In the genomic region with DNA sequence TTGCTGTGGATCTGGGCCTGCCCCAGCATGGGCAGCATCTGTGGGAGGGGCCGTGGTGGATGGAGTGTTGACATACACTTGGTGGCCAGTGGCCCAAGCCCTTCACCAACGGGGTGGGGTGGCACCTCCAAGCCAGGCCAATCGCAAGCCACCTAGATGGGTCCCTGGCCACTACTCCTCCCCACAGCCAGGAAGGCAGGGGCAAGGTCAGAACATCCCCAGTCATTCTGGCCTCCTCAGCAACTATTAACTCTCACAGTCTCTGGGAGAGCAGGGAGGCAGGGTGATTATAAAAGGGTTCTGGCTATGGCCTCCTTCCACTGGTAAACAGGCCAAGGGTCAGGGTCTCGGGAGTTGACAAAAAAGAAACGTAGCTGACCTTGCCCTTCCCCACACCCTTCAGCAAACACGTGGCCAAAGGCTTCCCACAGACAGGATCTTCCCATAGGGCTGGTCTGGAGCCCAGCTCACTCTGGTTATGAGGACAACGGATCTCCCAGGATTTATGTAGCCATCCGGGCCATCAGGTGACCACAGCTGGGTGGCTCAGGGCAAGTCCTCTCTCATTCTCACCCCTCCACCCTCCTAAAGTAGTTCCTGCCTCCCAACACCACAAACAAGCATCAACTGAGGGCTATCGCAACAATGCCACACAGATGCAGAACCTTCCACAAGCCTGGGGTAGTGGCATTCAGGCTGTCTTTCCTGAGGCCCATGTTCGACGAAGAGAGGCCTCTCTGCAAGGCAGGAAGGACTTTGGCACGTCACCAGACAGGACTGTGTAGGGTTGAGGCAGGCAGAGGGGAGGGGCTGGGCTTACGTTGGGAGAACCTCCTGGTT, we compare ENCODE assay signal across 24 cellular contexts. TPM values are rescaled to one million over a fixed set of nuclear protein-coding genes. Genes with fewer than 3 reads are reported as not detected.
DNase-seq lines count a peak whose midpoint lies in the region; ATAC-seq, FAIRE-seq and TF ChIP-seq lines count a peak whose summit lies in the region.
"Had no signal": no experiment of that assay in that cellular context is flagged by ENCODE, and none has a peak within 500 bp of the region (broad histone marks: within the 10 kb centered on the region; RNA-seq: fewer than 3 reads in every experiment).

No MANE protein-coding gene starts in this region.

- DNase-seq in Right ventricle myocardium inferior (ENCODE audit: missing footprints) (peak; percentile 35), Right ventricle myocardium superior (no peak), kidney (peak; percentile 59), ovary (peak in 4 of 5 donors; percentile 53 to 67 (median 57)), UCSD-AML1 (lab: John Stamatoyannopoulos, UW; ENCODE audit: unreplicated experiment) (no peak), head of caudate nucleus (no peak)
- DNase-seq in CD4-positive, alpha-beta memory T cell: no peak
- DNase-seq: activated gamma-delta T cell; BE2C; erythroblast; foreskin keratinocyte; MM.1S; naive thymus-derived CD4-positive, alpha-beta T cell; NCI-H146; NCI-H82; PC-3; stimulated activated CD4-positive, alpha-beta T cell treated with anti-CD3 and anti-CD28 coated beads, Interleukin-2, amount 100 ng/mL, for 48 hours; stimulated activated naive CD8-positive, alpha-beta T cell treated with anti-CD3 and anti-CD28 coated beads, Interleukin-15, amount 100 ng/mL, for 72 hours; T-helper 1 cell had no signal

- no peak overlapping the region for H3K4me3 Mint-ChIP-seq in CD4-positive, alpha-beta memory T cell
- H3K4me3 Mint-ChIP-seq: IgD-negative memory B cell; naive thymus-derived CD4-positive, alpha-beta T cell; stimulated activated naive CD8-positive, alpha-beta T cell treated with anti-CD3 and anti-CD28 coated beads, Interleukin-15, amount 100 ng/mL, for 72 hours had no signal

- WGBS in ovary, 3 donors: 35 to 50% (median 44%) methylated on average over 13 of the region's 13 CpGs

- H3K4me1 Mint-ChIP-seq in CD4-positive, alpha-beta memory T cell: peaks cover 16 to 67% (median 44%) of the 10 kb centered on the region in 4 donors

- H3K9me3 ChIP-seq in kidney (ENCODE audit: control insufficient read depth in 1 of 2, low read length in 2 of 2): no peaks in the 10 kb centered on the region
- H3K9me3 ChIP-seq in ovary: no peaks in the 10 kb centered on the region
- no peaks in the 10 kb centered on the region for H3K9me3 ChIP-seq in CD4-positive, alpha-beta memory T cell (ENCODE audit: control insufficient read depth in 1 of 2, low read length in 2 of 2)
- H3K9me3 ChIP-seq: BE2C had no signal

- H3K27ac ChIP-seq in kidney (ENCODE audit: low read depth in 2 of 2, low read length in 2 of 2) (peak overlapping the region in 1 of 2 donors; percentile 7), ovary (no peak overlapping the region)
- no peak overlapping the region for H3K27ac ChIP-seq in CD4-positive, alpha-beta memory T cell (ENCODE audit: low read depth, low read length)
- H3K27ac ChIP-seq: cardiac muscle cell, foreskin keratinocyte had no signal

- H3K9me3 Mint-ChIP-seq in CD4-positive, alpha-beta memory T cell: no peaks in the 10 kb centered on the region
- H3K9me3 Mint-ChIP-seq: IgD-negative memory B cell; naive thymus-derived CD4-positive, alpha-beta T cell; stimulated activated naive CD8-positive, alpha-beta T cell treated with anti-CD3 and anti-CD28 coated beads, Interleukin-15, amount 100 ng/mL, for 72 hours had no signal

- H3K4me3 ChIP-seq in kidney (ENCODE audit: low read length in 2 of 2) (no peak overlapping the region), ovary (no peak overlapping the region)
- no peak overlapping the region for H3K4me3 ChIP-seq in CD4-positive, alpha-beta memory T cell (ENCODE audit: low read length in 2 of 2)
- H3K4me3 ChIP-seq: cardiac muscle cell had no signal

- peak overlapping the region in 1 of 2 donors; percentile 7 for H3K9ac ChIP-seq in kidney (ENCODE audit: low read length in 2 of 2)

- ATAC-seq in Right ventricle myocardium inferior (no peak), Right ventricle myocardium superior (ENCODE audit: poor library complexity) (no peak), GM19351 (IDR thresholded peaks at IDR 0.05; ENCODE audit: unreplicated experiment) (no peak)
- ATAC-seq: foreskin keratinocyte; naive thymus-derived CD4-positive, alpha-beta T cell; PC-3; stimulated activated naive CD8-positive, alpha-beta T cell treated with anti-CD3 and anti-CD28 coated beads, Interleukin-15, amount 100 ng/mL, for 72 hours had no signal

- peaks cover 40 to 80% of the 10 kb centered on the region in 2 donors for H3K36me3 Mint-ChIP-seq in CD4-positive, alpha-beta memory T cell

- peaks cover 23 to 33% of the 10 kb centered on the region in 2 donors for H3K36me3 ChIP-seq in kidney (ENCODE audit: control insufficient read depth in 1 of 2, insufficient read depth in 2 of 2, low read length in 2 of 2)
- no peaks in the 10 kb centered on the region for H3K36me3 ChIP-seq in ovary
- peaks cover 47% of the 10 kb centered on the region for H3K36me3 ChIP-seq in CD4-positive, alpha-beta memory T cell (ENCODE audit: insufficient read depth, low read length)

- no peaks in the 10 kb centered on the region for H3K27me3 ChIP-seq in ovary
- no peaks in the 10 kb centered on the region for H3K27me3 ChIP-seq in CD4-positive, alpha-beta memory T cell (ENCODE audit: insufficient read depth, low read length)
- H3K27me3 ChIP-seq: BE2C, foreskin keratinocyte had no signal

- CTCF ChIA-PET in CD4-positive, alpha-beta memory T cell (lab: Charles Lee; ENCODE audit: partially characterized antibody): interaction anchor here (1.3 kb wide), 2 partner anchors 17 to 51 kb away, joined by 3 to 4 read pairs; no protein-coding TSS in a partner anchor

- TF ChIP-seq CTCF in kidney (IDR thresholded peaks at IDR 0.05; ENCODE audit: borderline replicate concordance, extremely low read depth, insufficient read depth) (no peak), ovary (IDR thresholded peaks at IDR 0.05) (no peak)

- intact Hi-C loops in Right ventricle myocardium inferior (cut with DNase I) (no loop called here), Right ventricle myocardium superior (cut with DNase I) (no loop called here), kidney (cut with DNase I) (no loop called here), ovary (cut with DNase I) (no loop called here), head of caudate nucleus (cut with DNase I) (no loop called here)
- intact Hi-C loops in CD4-positive, alpha-beta memory T cell (cut with micrococcal nuclease): no loop called here

- H3K27me3 Mint-ChIP-seq in CD4-positive, alpha-beta memory T cell: no peaks in the 10 kb centered on the region
- H3K27me3 Mint-ChIP-seq: IgD-negative memory B cell; naive thymus-derived CD4-positive, alpha-beta T cell; stimulated activated naive CD8-positive, alpha-beta T cell treated with anti-CD3 and anti-CD28 coated beads, Interleukin-15, amount 100 ng/mL, for 72 hours had no signal

- TF ChIP-seq POLR2A in ovary (IDR thresholded peaks at IDR 0.05): no peak

- H3K27ac Mint-ChIP-seq in CD4-positive, alpha-beta memory T cell: no peak overlapping the region

- FAIRE-seq in kidney (lab: Jason Lieb, UNC): no peak
- FAIRE-seq: D721Med, keratinocyte had no signal

- H3K4me1 ChIP-seq in kidney (ENCODE audit: control insufficient read depth in 1 of 2, insufficient read depth in 1 of 2, low read depth in 1 of 2, low read length in 2 of 2) (peaks cover 15 to 19% of the 10 kb centered on the region in 2 donors), ovary (ENCODE audit: insufficient read depth) (peaks cover 17% of the 10 kb centered on the region)
- peaks cover 13% of the 10 kb centered on the region for H3K4me1 ChIP-seq in CD4-positive, alpha-beta memory T cell (ENCODE audit: insufficient read depth, low read length)
- H3K4me1 ChIP-seq: foreskin keratinocyte had no signal

- TF ChIP-seq EP300 in ovary (IDR thresholded peaks at IDR 0.05): no peak

- POLR2A ChIA-PET in CD4-positive, alpha-beta memory T cell (lab: Charles Lee; ENCODE audit: partially characterized antibody): interaction anchor here (0.6 kb wide), 1 partner anchor 131 kb away, joined by 3 read pairs; no protein-coding TSS in a partner anchor

RNA-seq across cellular contexts. Expression of a gene that starts 18.9 kb away (rescaled TPM):
- 14.1 TPM for total RNA-seq in Right ventricle myocardium inferior
- 13.4 TPM for total RNA-seq in Right ventricle myocardium superior
- 71.7 TPM for total RNA-seq in kidney
- polyA plus RNA-seq in kidney (ENCODE audit: insufficient read depth, low read depth, low replicate concordance): 10.3 TPM
- 10 to 100 TPM; 53.9 to 70.8 (median 62.4) TPM for total RNA-seq in ovary
- 10 to 100 TPM; 17.5 to 24.4 TPM for polyA plus RNA-seq in ovary
- total RNA-seq in CD4-positive, alpha-beta memory T cell: 100 to 1,000 TPM; 118 to 121 TPM
- 10 to 100 TPM in 1 of 2 donors, 1 to 10 TPM in 1; 3.6 to 22.1 TPM for polyA plus RNA-seq in CD4-positive, alpha-beta memory T cell

Comparison
In these comparisons a context has a peak if more than half of its experiments do, and no peak if none do; other contexts are left out.
1. DNase-seq: peak in Right ventricle myocardium inferior (single experiment), kidney (single experiment) and ovary (4 of 5); none in Right ventricle myocardium superior (single experiment), CD4-positive, alpha-beta memory T cell (0 of 5), UCSD-AML1 (single experiment) and head of caudate nucleus (0 of 42).